ENCODE assay signal across 7 cellular contexts in the genomic region with DNA sequence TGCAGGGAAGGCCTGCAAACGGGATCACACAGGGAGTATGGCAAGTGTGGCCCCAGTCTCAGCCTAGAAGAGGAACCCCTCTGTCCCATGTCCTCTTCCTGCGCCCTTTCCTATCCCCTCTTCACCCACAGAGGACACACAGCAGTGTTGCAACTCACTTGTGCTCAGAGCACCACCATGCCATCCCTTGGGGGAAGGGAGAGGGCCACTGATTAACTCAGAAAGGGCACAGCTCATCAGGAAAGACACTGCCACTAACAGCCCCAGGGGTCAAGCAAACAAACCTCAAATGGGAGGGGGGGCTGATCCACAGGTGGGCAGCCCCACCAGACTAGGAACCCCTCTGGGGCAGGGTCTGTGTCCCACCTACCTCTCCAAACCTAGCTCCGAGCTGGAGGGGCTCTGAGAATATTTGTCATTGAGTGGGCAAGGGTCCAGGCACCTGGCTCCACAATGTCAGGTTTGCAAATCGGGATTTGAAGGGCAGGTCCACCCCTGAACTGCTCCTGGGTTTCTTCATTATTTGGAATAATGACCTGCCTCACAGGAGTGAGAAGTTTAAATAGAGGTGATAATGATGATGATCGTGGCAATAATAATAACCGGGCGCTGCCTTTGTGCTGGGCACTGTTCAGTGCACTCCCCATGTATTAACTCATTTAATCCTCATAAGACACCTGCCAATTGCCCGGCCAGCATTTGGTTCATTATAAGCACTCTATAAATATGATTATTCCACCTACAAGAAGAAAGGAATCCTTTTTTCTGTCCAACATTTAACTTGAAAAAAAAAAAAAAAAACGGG. TPM values are rescaled to one million over a fixed set of nuclear protein-coding genes. Genes with fewer than 3 reads are reported as not detected.
DNase-seq lines count a peak whose midpoint lies in the region; ATAC-seq and TF ChIP-seq lines count a peak whose summit lies in the region.

No MANE protein-coding gene starts in this region.

- no peak for DNase-seq in HCT116 (ENCODE audit: low read depth, low spot score)
- DNase-seq in WTC11 (ENCODE audit: low spot score), result no peak
- DNase-seq in right atrium auricular region (ENCODE audit: low spot score), result no peak
- DNase-seq in spleen, result no peak
- no peak for DNase-seq in NK-92 treated with Interleukin-12 subunit alpha and Interleukin-12 subunit beta, amount 100 ng/mL, for 24 hours (lab: John Stamatoyannopoulos, UW)

- H3K4me1 Mint-ChIP-seq in WTC11, result peaks cover 12% of the 10 kb centered on the region

- no peak for TF ChIP-seq POLR2A in HCT116 (IDR thresholded peaks at IDR 0.05; ENCODE audit: borderline replicate concordance, extremely low read depth, insufficient read depth, insufficient read length)
- TF ChIP-seq POLR2A in spleen (IDR thresholded peaks at IDR 0.05), result no peak

- no peaks in the 10 kb centered on the region for H3K9me3 ChIP-seq in HCT116 (ENCODE audit: control insufficient read depth in 1 of 2, insufficient read depth in 1 of 2, low read depth in 1 of 2, low read length in 2 of 2)
- H3K9me3 ChIP-seq in right atrium auricular region, result no peaks in the 10 kb centered on the region
- no peaks in the 10 kb centered on the region for H3K9me3 ChIP-seq in spleen

- ATAC-seq in HCT116, result no peak
- ATAC-seq in WTC11, result no peak
- ATAC-seq in HG03025 (IDR thresholded peaks at IDR 0.05; ENCODE audit: low FRiP score, unreplicated experiment), result no peak
- no peak for ATAC-seq in HG02759 (IDR thresholded peaks at IDR 0.05; ENCODE audit: unreplicated experiment)

- H3K36me3 ChIP-seq in HCT116 (ENCODE audit: control insufficient read depth in 1 of 2, insufficient read depth in 2 of 2, low read length in 2 of 2) (no peaks in the 10 kb centered on the region), right atrium auricular region (no peaks in the 10 kb centered on the region), spleen (peaks cover 0 to 24% (median 0%) of the 10 kb centered on the region in 6 donors)

- H3K27me3 Mint-ChIP-seq in WTC11 (ENCODE audit: low read depth), result no peaks in the 10 kb centered on the region; the same call in none of the 2 replicates

- POLR2A ChIA-PET in HCT116 (lab: Charles Lee) (no interaction called here), WTC11 (lab: Charles Lee) (no interaction called here)

- H3K36me3 Mint-ChIP-seq in WTC11, result no peaks in the 10 kb centered on the region; the same call in 1 of the 2 replicates

- peak overlapping the region; percentile 78 for H3K4me2 ChIP-seq in HCT116 (ENCODE audit: low read length)

- 40 to 61% (median 54%) methylated on average over 8 to 9 of the region's 9 CpGs for WGBS in spleen, 5 donors

- peak overlapping the region; percentile 69 to 81 for H3K4me3 ChIP-seq in HCT116 (replicated peaks in 1 of 2; ENCODE audit: low read depth in 1 of 2, low read length in 2 of 2)
- H3K4me3 ChIP-seq in right atrium auricular region, result peak overlapping the region; percentile 80 to 83
- peak overlapping the region in 7 of 8 donors; percentile 79 to 92 (median 89) for H3K4me3 ChIP-seq in spleen

- RAD21 ChIA-PET in HCT116 (lab: Charles Lee; ENCODE audit: low non-redundant PET in 1 of 2, low total read pairs in 2 of 2, uncharacterized antibody in 2 of 2, unreplicated experiment in 2 of 2), result no interaction called here

- no peaks in the 10 kb centered on the region for H4K20me1 ChIP-seq in HCT116 (ENCODE audit: insufficient read depth)

- CTCF ChIA-PET in HCT116 (lab: Charles Lee) (interaction anchor here (1.9 kb wide), 1 partner anchor 304 kb away, joined by 8 read pairs; no protein-coding TSS in a partner anchor), WTC11 (lab: Charles Lee) (interaction anchor here (0.6 to 4.2 kb wide), 4 partner anchors 12 to 17 kb away, joined by 3 to 70 read pairs (median 4); no protein-coding TSS in a partner anchor)

- H3K27ac ChIP-seq in HCT116 (ENCODE audit: low read depth, low read length) (no peak overlapping the region), right atrium auricular region (peak overlapping the region; percentile 88 to 93), spleen (peak overlapping the region in 2 of 8 donors; percentile 88 to 90)

- H3K9ac ChIP-seq in HCT116 (ENCODE audit: low read length), result peak overlapping the region; percentile 75

- no peaks in the 10 kb centered on the region for H3K9me3 Mint-ChIP-seq in WTC11

- no peaks in the 10 kb centered on the region for H3K27me3 ChIP-seq in HCT116 (ENCODE audit: insufficient read depth, low read length)
- H3K27me3 ChIP-seq in right atrium auricular region, result no peaks in the 10 kb centered on the region
- H3K27me3 ChIP-seq in spleen (replicated peaks in 1 of 7), result no peaks in the 10 kb centered on the region

- H2AFZ ChIP-seq in HCT116 (ENCODE audit: low read depth, low read length, poor library complexity, severe bottlenecking), result no peak overlapping the region

- no peaks in the 10 kb centered on the region for H3K79me2 ChIP-seq in HCT116 (ENCODE audit: insufficient read depth, low read length)

- no peak overlapping the region for H3K27ac Mint-ChIP-seq in WTC11

- H3K9me2 ChIP-seq in HCT116 (ENCODE audit: insufficient read depth), result no peaks in the 10 kb centered on the region

- H3K4me1 ChIP-seq in HCT116 (ENCODE audit: control insufficient read depth in 1 of 2, insufficient read depth in 2 of 2, low read length in 2 of 2) (peaks cover 12 to 18% of the 10 kb centered on the region in 2 experiments), right atrium auricular region (peaks cover 0 to 21% of the 10 kb centered on the region in 2 donors), spleen (peaks cover 0 to 51% (median 26%) of the 10 kb centered on the region in 6 donors)

- peak overlapping the region; percentile 98 for H3K4me3 Mint-ChIP-seq in WTC11

- TF ChIP-seq CTCF in HCT116 (IDR thresholded peaks at IDR 0.05 in 2 of 3, conservative IDR thresholded peaks at IDR 0.05 in 1 of 3; ENCODE audit: borderline replicate concordance in 1 of 3, insufficient read depth in 1 of 3, low read depth in 2 of 3, low read length in 2 of 3) (no peak), WTC11 (IDR thresholded peaks at IDR 0.05) (no peak), right atrium auricular region (IDR thresholded peaks at IDR 0.05) (no peak), spleen (IDR thresholded peaks at IDR 0.05 in 8 of 11, conservative IDR thresholded peaks at IDR 0.05 in 3 of 11) (no peak)

- TF ChIP-seq RAD21 in HCT116 (IDR thresholded peaks at IDR 0.05; ENCODE audit: low read depth), result no peak

- BruUV-seq in HCT116 (replicated peaks; lab: Mats Ljungman, UMichigan), result TSS peak; percentile 39

- intact Hi-C loops in HCT116 (cut with micrococcal nuclease), result loop anchor here (5.0 to 10.0 kb wide), 2 partner anchors 111 to 753 kb away; no protein-coding TSS in a partner anchor
- intact Hi-C loops in spleen (cut with DNase I; ENCODE audit: low total_unique reads), result loop anchor here (10.0 kb wide), 1 partner anchor 193 kb away; no protein-coding TSS in a partner anchor

TF ChIP-seq in HCT116, 20 proteins besides CTCF, POLR2A, EP300 and RAD21:
- TF ChIP-seq POLR2AphosphoS5 (IDR thresholded peaks at IDR 0.05; ENCODE audit: low read depth, low read length), result no peak

TF ChIP-seq in WTC11, 78 proteins besides CTCF, POLR2A, EP300 and RAD21:
- TF ChIP-seq GABPB1 (CRISPR knock-in tag; IDR thresholded peaks at IDR 0.05) (peak; percentile 71), NR3C1 (CRISPR knock-in tag; conservative IDR thresholded peaks at IDR 0.05; ENCODE audit: low read depth) (no peak)

RNA-seq across cellular contexts. Expression of gene ALDH4A1, which starts 1.0 kb away (rescaled TPM):
- total RNA-seq in HCT116 (2021; ENCODE audit: unreplicated experiment) (12.6 TPM), WTC11 (2021) (31.0 to 37.5 TPM (median 36.2 TPM) in 3 replicates), right atrium auricular region (10 to 100 TPM; 22.6 to 27.3 TPM), spleen (10 to 100 TPM in 2 of 7 donors, 1 to 10 TPM in 5; 5.1 to 11.2 (median 8.3) TPM)
- 9.0 and 11.3 TPM in 2 replicates for polyA plus RNA-seq in HCT116 (2012)
- 1 to 10 TPM; 3.5 to 9.8 (median 4.4) TPM for polyA plus RNA-seq in spleen

RNA-seq across cellular contexts. Expression of gene TAS1R2, which starts 41.9 kb away (rescaled TPM):
- total RNA-seq in HCT116 (2021; ENCODE audit: unreplicated experiment) (not detected), WTC11 (2021) (not detected in 3 replicates), right atrium auricular region (not detected), spleen (not detected)
- not detected in 2 replicates for polyA plus RNA-seq in HCT116 (2012)
- not detected for polyA plus RNA-seq in spleen

RNA-seq across cellular contexts. Expression of gene IFFO2, which starts 55.1 kb away (rescaled TPM):
- 15.6 TPM for total RNA-seq in HCT116 (2021; ENCODE audit: unreplicated experiment)
- 11.7 and 15.6 TPM in 2 replicates for polyA plus RNA-seq in HCT116 (2012)
- 6.5 to 8.1 TPM (median 6.9 TPM) in 3 replicates for total RNA-seq in WTC11 (2021)
- total RNA-seq in right atrium auricular region, result 10 to 100 TPM in 1 of 2 donors, 1 to 10 TPM in 1; 2.3 to 14.0 TPM
- total RNA-seq in spleen, result 10 to 100 TPM; 13.6 to 19.7 (median 16.4) TPM
- 1 to 10 TPM; 2.7 to 6.2 (median 2.9) TPM for polyA plus RNA-seq in spleen
